In genomic region chr19:55085923-55086715, GRCh38 we compare ENCODE assay signal across 11 cellular contexts. TPM values are rescaled to one million over a fixed set of nuclear protein-coding genes. Genes with fewer than 3 reads are reported as not detected.
DNase-seq lines count a peak whose midpoint lies in the region; ATAC-seq and TF ChIP-seq lines count a peak whose summit lies in the region.
"Had no signal": no experiment of that assay in that cellular context is flagged by ENCODE, and none has a peak within 500 bp of the region (broad histone marks: within the 10 kb centered on the region; RNA-seq: fewer than 3 reads in every experiment).

No MANE protein-coding gene starts in this region.

- CTCF ChIA-PET in activated CD8-positive, alpha-beta memory T cell treated with anti-CD3 and anti-CD28 coated beads, Interleukin-2, amount 10 ng/mL, durations not matched to agents 7 days and 5 days (lab: Charles Lee), result interaction anchor here (1.2 to 2.5 kb wide), 3 partner anchors 17 to 50 kb away, joined by 3 to 17 read pairs (median 4); partner anchors contain the start of gene PPP1R12C
- CTCF ChIA-PET in activated CD8-positive, alpha-beta T cell treated with anti-CD3 and anti-CD28 coated beads for 36 hours (lab: Charles Lee), result interaction anchor here (2.0 to 3.6 kb wide), 2 partner anchors 29 to 74 kb away, joined by 6 to 19 read pairs; no protein-coding TSS in a partner anchor

- H3K27me3 Mint-ChIP-seq in activated CD8-positive, alpha-beta memory T cell treated with anti-CD3 and anti-CD28 coated beads, Interleukin-2, amount 10 ng/mL, durations not matched to agents 7 days and 5 days, result peaks cover 57% of the 10 kb centered on the region
- peaks cover 44% of the 10 kb centered on the region for H3K27me3 Mint-ChIP-seq in mesothelial cell of epicardium (ENCODE audit: low read depth)
- peaks cover 55% of the 10 kb centered on the region for H3K27me3 Mint-ChIP-seq in activated CD8-positive, alpha-beta T cell treated with anti-CD3 and anti-CD28 coated beads for 36 hours
- peaks cover 61% of the 10 kb centered on the region for H3K27me3 Mint-ChIP-seq in activated T-cell treated with anti-CD3 and anti-CD28 coated beads, Interleukin-2, amount 50 U/mL, for 4 hours (ENCODE audit: low read depth)

- H3K4me1 Mint-ChIP-seq in activated CD8-positive, alpha-beta memory T cell treated with anti-CD3 and anti-CD28 coated beads, Interleukin-2, amount 10 ng/mL, durations not matched to agents 7 days and 5 days, result peaks cover 24% of the 10 kb centered on the region
- H3K4me1 Mint-ChIP-seq in mesothelial cell of epicardium, result peaks cover 30% of the 10 kb centered on the region
- H3K4me1 Mint-ChIP-seq in activated CD8-positive, alpha-beta T cell treated with anti-CD3 and anti-CD28 coated beads for 36 hours (ENCODE audit: low read depth), result peaks cover 22% of the 10 kb centered on the region
- peaks cover 27% of the 10 kb centered on the region for H3K4me1 Mint-ChIP-seq in activated T-cell treated with anti-CD3 and anti-CD28 coated beads, Interleukin-2, amount 50 U/mL, for 4 hours (ENCODE audit: low read depth)

- H3K36me3 Mint-ChIP-seq in activated CD8-positive, alpha-beta memory T cell treated with anti-CD3 and anti-CD28 coated beads, Interleukin-2, amount 10 ng/mL, durations not matched to agents 7 days and 5 days, result peaks cover 10% of the 10 kb centered on the region
- peaks cover 5% of the 10 kb centered on the region for H3K36me3 Mint-ChIP-seq in mesothelial cell of epicardium
- peaks cover 18% of the 10 kb centered on the region for H3K36me3 Mint-ChIP-seq in activated CD8-positive, alpha-beta T cell treated with anti-CD3 and anti-CD28 coated beads for 36 hours (ENCODE audit: low read depth)
- peaks cover 8% of the 10 kb centered on the region for H3K36me3 Mint-ChIP-seq in activated T-cell treated with anti-CD3 and anti-CD28 coated beads, Interleukin-2, amount 50 U/mL, for 4 hours (ENCODE audit: insufficient read depth)

- H3K27me3 ChIP-seq in ectodermal cell (ENCODE audit: control insufficient read depth, insufficient read depth, low read length, poor library complexity, severe bottlenecking), result peaks cover 55% of the 10 kb centered on the region
- peaks cover 15% of the 10 kb centered on the region for H3K27me3 ChIP-seq in thoracic aorta (replicated peaks; ENCODE audit: insufficient read depth)

- TF ChIP-seq CTCF in mesothelial cell of epicardium (IDR thresholded peaks at IDR 0.05; ENCODE audit: unreplicated experiment) (no peak), thoracic aorta (IDR thresholded peaks at IDR 0.05) (no peak)
- TF ChIP-seq CTCF in activated CD8-positive, alpha-beta T cell treated with anti-CD3 and anti-CD28 coated beads for 36 hours (IDR thresholded peaks at IDR 0.05), result no peak

- peak; percentile 57 for DNase-seq in activated CD8-positive, alpha-beta memory T cell treated with anti-CD3 and anti-CD28 coated beads for 24 hours
- DNase-seq in activated CD8-positive, alpha-beta memory T cell treated with anti-CD3 and anti-CD28 coated beads, Interleukin-2, amount 10 ng/mL, durations not matched to agents 7 days and 5 days, result no peak
- DNase-seq in mesothelial cell of epicardium (ENCODE audit: low spot score in 2 of 2, unreplicated experiment in 2 of 2) (no peak), thoracic aorta (ENCODE audit: low spot score) (no peak), dermis blood vessel endothelial cell (no peak)
- no peak for DNase-seq in activated CD8-positive, alpha-beta T cell treated with anti-CD3 and anti-CD28 coated beads for 36 hours
- DNase-seq in activated T-cell treated with anti-CD3 and anti-CD28 coated beads, Interleukin-2, amount 50 U/mL, for 4 hours, result no peak

- POLR2A ChIA-PET in activated CD8-positive, alpha-beta T cell treated with anti-CD3 and anti-CD28 coated beads for 36 hours (lab: Charles Lee), result no interaction called here

- no peaks in the 10 kb centered on the region for H3K9me3 Mint-ChIP-seq in activated CD8-positive, alpha-beta memory T cell treated with anti-CD3 and anti-CD28 coated beads, Interleukin-2, amount 10 ng/mL, durations not matched to agents 7 days and 5 days (ENCODE audit: low read depth)
- H3K9me3 Mint-ChIP-seq in mesothelial cell of epicardium, result no peaks in the 10 kb centered on the region
- H3K9me3 Mint-ChIP-seq in activated CD8-positive, alpha-beta T cell treated with anti-CD3 and anti-CD28 coated beads for 36 hours, result no peaks in the 10 kb centered on the region
- H3K9me3 Mint-ChIP-seq in activated T-cell treated with anti-CD3 and anti-CD28 coated beads, Interleukin-2, amount 50 U/mL, for 4 hours, result no peaks in the 10 kb centered on the region

- intact Hi-C loops in activated CD8-positive, alpha-beta T cell treated with anti-CD3 and anti-CD28 coated beads for 36 hours (cut with micrococcal nuclease), result no loop called here

- H3K4me3 Mint-ChIP-seq in activated CD8-positive, alpha-beta memory T cell treated with anti-CD3 and anti-CD28 coated beads, Interleukin-2, amount 10 ng/mL, durations not matched to agents 7 days and 5 days, result no peak overlapping the region
- peak overlapping the region; percentile 17 for H3K4me3 Mint-ChIP-seq in mesothelial cell of epicardium
- H3K4me3 Mint-ChIP-seq in activated CD8-positive, alpha-beta T cell treated with anti-CD3 and anti-CD28 coated beads for 36 hours, result no peak overlapping the region
- H3K4me3 Mint-ChIP-seq in activated T-cell treated with anti-CD3 and anti-CD28 coated beads, Interleukin-2, amount 50 U/mL, for 4 hours, result no peak overlapping the region

- no peak for ATAC-seq in activated CD8-positive, alpha-beta memory T cell treated with anti-CD3 and anti-CD28 coated beads, Interleukin-2, amount 10 ng/mL, durations not matched to agents 7 days and 5 days
- no peak for ATAC-seq in thoracic aorta (ENCODE audit: insufficient number of reproducible peaks, low FRiP score, low read depth)
- no peak for ATAC-seq in activated CD8-positive, alpha-beta T cell treated with anti-CD3 and anti-CD28 coated beads for 36 hours
- ATAC-seq in activated T-cell treated with anti-CD3 and anti-CD28 coated beads, Interleukin-2, amount 50 U/mL, for 4 hours, result no peak
- ATAC-seq: A549 had no signal

- H3K4me3 ChIP-seq in ectodermal cell (ENCODE audit: insufficient read depth, low read depth, low read length) (peak overlapping the region; percentile 74), thoracic aorta (peak overlapping the region; percentile 75)
- H3K4me3 ChIP-seq: A549 had no signal

- H3K9me3 ChIP-seq in ectodermal cell (ENCODE audit: control insufficient read depth, low read length) (no peaks in the 10 kb centered on the region), thoracic aorta (no peaks in the 10 kb centered on the region)
- H3K9me3 ChIP-seq: A549 had no signal

- H3K27ac ChIP-seq in ectodermal cell (ENCODE audit: insufficient read depth, low read depth, low read length, poor library complexity, severe bottlenecking) (no peak overlapping the region), thoracic aorta (no peak overlapping the region)
- H3K27ac ChIP-seq: A549 had no signal

- no peak overlapping the region for H3K27ac Mint-ChIP-seq in activated CD8-positive, alpha-beta memory T cell treated with anti-CD3 and anti-CD28 coated beads, Interleukin-2, amount 10 ng/mL, durations not matched to agents 7 days and 5 days
- H3K27ac Mint-ChIP-seq in mesothelial cell of epicardium, result no peak overlapping the region
- no peak overlapping the region for H3K27ac Mint-ChIP-seq in activated CD8-positive, alpha-beta T cell treated with anti-CD3 and anti-CD28 coated beads for 36 hours
- H3K27ac Mint-ChIP-seq: naive thymus-derived CD4-positive, alpha-beta T cell had no signal

- H3K36me3 ChIP-seq in ectodermal cell (ENCODE audit: control insufficient read depth, insufficient read depth, low read length) (peaks cover 5% of the 10 kb centered on the region), thoracic aorta (peaks cover 4% of the 10 kb centered on the region)

- peaks cover 21% of the 10 kb centered on the region for H3K4me1 ChIP-seq in ectodermal cell (ENCODE audit: control insufficient read depth, insufficient read depth, low read length)
- H3K4me1 ChIP-seq in thoracic aorta (ENCODE audit: control insufficient read depth in 1 of 2, low read depth in 2 of 2), result peaks cover 24 to 39% of the 10 kb centered on the region in 2 donors
- H3K4me1 ChIP-seq: A549 had no signal

- 23 to 25% methylated on average over 35 of the region's 35 CpGs for WGBS in ectodermal cell, 2 experiments

RNA-seq across cellular contexts. Expression of gene EPS8L1, which starts 10.4 kb away (rescaled TPM):
- total RNA-seq in activated CD8-positive, alpha-beta memory T cell treated with anti-CD3 and anti-CD28 coated beads, Interleukin-2, amount 10 ng/mL, durations not matched to agents 7 days and 5 days, result 1 to 10 TPM; 4.5 to 9.8 TPM
- 8.1 TPM for polyA plus RNA-seq in ectodermal cell (2013, experiment 1 of 4)
- polyA plus RNA-seq in ectodermal cell (2013, experiment 2 of 4), result 14.5 TPM
- polyA plus RNA-seq in ectodermal cell (2013, experiment 3 of 4), result 12.1 TPM
- 8.8 TPM for polyA plus RNA-seq in ectodermal cell (2013, experiment 4 of 4)
- 375 to 425 TPM (median 396 TPM) in 3 replicates for total RNA-seq in mesothelial cell of epicardium
- total RNA-seq in thoracic aorta, result 10 to 100 TPM in 1 of 2 donors, 1 to 10 TPM in 1; 5.4 to 16.3 TPM
- 1 to 10 TPM; 2.8 to 3.2 TPM for total RNA-seq in activated CD8-positive, alpha-beta T cell treated with anti-CD3 and anti-CD28 coated beads for 36 hours
- total RNA-seq in dermis blood vessel endothelial cell, result 12.6 and 15.6 TPM in 2 replicates
- 1 to 10 TPM in 1 of 3 donors, under 1 TPM in 2; 0.53 to 1.2 (median 0.87) TPM for total RNA-seq in activated T-cell treated with anti-CD3 and anti-CD28 coated beads, Interleukin-2, amount 50 U/mL, for 4 hours

RNA-seq across cellular contexts. Expression of gene RDH13, which starts 23.2 kb away (rescaled TPM):
- 10 to 100 TPM; 18.9 to 23.9 TPM for total RNA-seq in activated CD8-positive, alpha-beta memory T cell treated with anti-CD3 and anti-CD28 coated beads, Interleukin-2, amount 10 ng/mL, durations not matched to agents 7 days and 5 days
- polyA plus RNA-seq in ectodermal cell (2013, experiment 1 of 4), result 9.8 TPM
- polyA plus RNA-seq in ectodermal cell (2013, experiment 2 of 4), result 8.7 TPM
- 6.6 TPM for polyA plus RNA-seq in ectodermal cell (2013, experiment 3 of 4)
- polyA plus RNA-seq in ectodermal cell (2013, experiment 4 of 4), result 7.1 TPM
- 81.0 to 88.6 TPM (median 85.7 TPM) in 3 replicates for total RNA-seq in mesothelial cell of epicardium
- 10 to 100 TPM; 22.2 to 23.6 TPM for total RNA-seq in thoracic aorta
- total RNA-seq in activated CD8-positive, alpha-beta T cell treated with anti-CD3 and anti-CD28 coated beads for 36 hours, result 10 to 100 TPM; 17.3 to 18.2 TPM
- 18.4 and 20.8 TPM in 2 replicates for total RNA-seq in dermis blood vessel endothelial cell
- 10 to 100 TPM; 19.2 to 40.7 (median 19.5) TPM for total RNA-seq in activated T-cell treated with anti-CD3 and anti-CD28 coated beads, Interleukin-2, amount 50 U/mL, for 4 hours

RNA-seq across cellular contexts. Expression of gene PPP1R12C, which starts 31.3 kb away (rescaled TPM):
- total RNA-seq in activated CD8-positive, alpha-beta memory T cell treated with anti-CD3 and anti-CD28 coated beads, Interleukin-2, amount 10 ng/mL, durations not matched to agents 7 days and 5 days, result 100 to 1,000 TPM; 134 to 144 TPM
- 86.4 TPM for polyA plus RNA-seq in ectodermal cell (2013, experiment 1 of 4)
- polyA plus RNA-seq in ectodermal cell (2013, experiment 2 of 4), result 76.8 TPM
- 59.7 TPM for polyA plus RNA-seq in ectodermal cell (2013, experiment 3 of 4)
- polyA plus RNA-seq in ectodermal cell (2013, experiment 4 of 4), result 61.4 TPM
- total RNA-seq in mesothelial cell of epicardium (100 to 111 TPM (median 109 TPM) in 3 replicates), thoracic aorta (100 to 1,000 TPM; 194 to 250 TPM), dermis blood vessel endothelial cell (37.4 and 40.3 TPM in 2 replicates)
- 10 to 100 TPM; 55.4 to 55.8 TPM for total RNA-seq in activated CD8-positive, alpha-beta T cell treated with anti-CD3 and anti-CD28 coated beads for 36 hours
- total RNA-seq in activated T-cell treated with anti-CD3 and anti-CD28 coated beads, Interleukin-2, amount 50 U/mL, for 4 hours, result 100 to 1,000 TPM in 2 of 3 donors, 10 to 100 TPM in 1; 95.6 to 105 (median 104) TPM

RNA-seq across cellular contexts. Expression of gene GP6, which starts 48.1 kb away (rescaled TPM):
- under 1 TPM in 1 of 2 experiments, not detected in 1; 0.55 TPM for total RNA-seq in activated CD8-positive, alpha-beta memory T cell treated with anti-CD3 and anti-CD28 coated beads, Interleukin-2, amount 10 ng/mL, durations not matched to agents 7 days and 5 days
- polyA plus RNA-seq in ectodermal cell (2013, experiment 1 of 4), result not detected
- polyA plus RNA-seq in ectodermal cell (2013, experiment 2 of 4), result 0.09 TPM
- not detected for polyA plus RNA-seq in ectodermal cell (2013, experiment 3 of 4)
- 0.41 TPM for polyA plus RNA-seq in ectodermal cell (2013, experiment 4 of 4)
- total RNA-seq in mesothelial cell of epicardium (0.78 to 1.4 TPM (median 1.4 TPM) in 3 replicates), thoracic aorta (not detected), dermis blood vessel endothelial cell (not detected in 2 replicates)
- total RNA-seq in activated CD8-positive, alpha-beta T cell treated with anti-CD3 and anti-CD28 coated beads for 36 hours, result under 1 TPM; 0.14 to 0.27 TPM
- under 1 TPM in 2 of 3 donors, not detected in 1; 0.26 to 0.53 TPM for total RNA-seq in activated T-cell treated with anti-CD3 and anti-CD28 coated beads, Interleukin-2, amount 50 U/mL, for 4 hours
- total RNA-seq: MCF 10A had no signal

Comparison
In these comparisons a context has a peak if more than half of its experiments do, and no peak if none do; other contexts are left out.
1. RNA of gene EPS8L1, which starts 10.4 kb away (total RNA-seq): 375 to 425 TPM in mesothelial cell of epicardium; 5.4 to 16.3 TPM in thoracic aorta, 12.6 to 15.6 TPM in dermis blood vessel endothelial cell, 4.5 to 9.8 TPM in activated CD8-positive, alpha-beta memory T cell treated with anti-CD3 and anti-CD28 coated beads, Interleukin-2, amount 10 ng/mL, durations not matched to agents 7 days and 5 days, 2.8 to 3.2 TPM in activated CD8-positive, alpha-beta T cell treated with anti-CD3 and anti-CD28 coated beads for 36 hours and 0.53 to 1.2 TPM in activated T-cell treated with anti-CD3 and anti-CD28 coated beads, Interleukin-2, amount 50 U/mL, for 4 hours; every median in the first group is over 10 times any median in the second.